Comparison of ENCODE assay signal across 8 cellular contexts in genomic region chr7:100799037-100799896, GRCh38. TPM values are rescaled to one million over a fixed set of nuclear protein-coding genes. Genes with fewer than 3 reads are reported as not detected.
DNase-seq lines count a peak whose midpoint lies in the region; ATAC-seq and TF ChIP-seq lines count a peak whose summit lies in the region.

No MANE protein-coding gene starts in this region.

- peak overlapping the region; percentile 34 for H3K4me3 Mint-ChIP-seq in endothelial cell (ENCODE audit: unreplicated experiment)
- no peak overlapping the region for H3K4me3 Mint-ChIP-seq in naive thymus-derived CD4-positive, alpha-beta T cell

- DNase-seq in activated CD4-positive, CD25-positive, alpha-beta regulatory T cell treated with anti-CD3 and anti-CD28 coated beads, Interleukin-2, amount 50 U/mL, for 72 hours, result peak; percentile 35
- peak; percentile 10 for DNase-seq in NCI-H2227 treated with DMSO at 0.1 percent for 48 hours (lab: John Stamatoyannopoulos, UW)
- peak; percentile 17 to 25 for DNase-seq in activated CD4-positive, alpha-beta T cell treated with anti-CD3 and anti-CD28 coated beads, Interleukin-2, amount 50 U/mL, for 24 hours (ENCODE audit: low read depth in 1 of 2, low spot score in 1 of 2)
- peak; percentile 67 for DNase-seq in endothelial cell (ENCODE audit: low spot score)
- DNase-seq in naive thymus-derived CD4-positive, alpha-beta T cell, result peak in 8 of 9 donors; percentile 6 to 45 (median 36)
- peak; percentile 31 for DNase-seq in stromal cell of bone marrow (ENCODE audit: low read depth)

- peak; percentile 69 for TF ChIP-seq CTCF in endothelial cell (IDR thresholded peaks at IDR 0.05; ENCODE audit: unreplicated experiment)

- no peak for ATAC-seq in activated CD4-positive, CD25-positive, alpha-beta regulatory T cell treated with anti-CD3 and anti-CD28 coated beads, Interleukin-2, amount 50 U/mL, for 24 hours
- peak; percentile 49 for ATAC-seq in naive thymus-derived CD4-positive, alpha-beta T cell
- ATAC-seq in HG03025 (IDR thresholded peaks at IDR 0.05; ENCODE audit: low FRiP score, unreplicated experiment), result no peak

- peaks cover 36% of the 10 kb centered on the region for H3K4me1 Mint-ChIP-seq in endothelial cell (ENCODE audit: unreplicated experiment)
- peaks cover 0 to 17% (median 5%) of the 10 kb centered on the region in 7 donors for H3K4me1 Mint-ChIP-seq in naive thymus-derived CD4-positive, alpha-beta T cell

- no peaks in the 10 kb centered on the region for H3K9me3 Mint-ChIP-seq in endothelial cell (ENCODE audit: unreplicated experiment)
- H3K9me3 Mint-ChIP-seq in naive thymus-derived CD4-positive, alpha-beta T cell, result peaks cover 0 to under 1% (median 0%) of the 10 kb centered on the region in 11 donors

- H3K4me3 ChIP-seq in naive thymus-derived CD4-positive, alpha-beta T cell (ENCODE audit: low read length), result no peak overlapping the region

- H3K27me3 Mint-ChIP-seq in endothelial cell (ENCODE audit: unreplicated experiment), result peaks cover 39% of the 10 kb centered on the region
- peaks cover 2 to 29% (median 8%) of the 10 kb centered on the region in 5 donors for H3K27me3 Mint-ChIP-seq in naive thymus-derived CD4-positive, alpha-beta T cell

- peaks cover 24% of the 10 kb centered on the region for H3K36me3 Mint-ChIP-seq in endothelial cell (ENCODE audit: low read depth, unreplicated experiment)
- H3K36me3 Mint-ChIP-seq in naive thymus-derived CD4-positive, alpha-beta T cell, result peaks cover 0 to 4% (median 0%) of the 10 kb centered on the region in 5 donors

- H3K27ac Mint-ChIP-seq in endothelial cell (ENCODE audit: unreplicated experiment), result no peak overlapping the region
- no peak overlapping the region for H3K27ac Mint-ChIP-seq in naive thymus-derived CD4-positive, alpha-beta T cell

- no peaks in the 10 kb centered on the region for H3K36me3 ChIP-seq in naive thymus-derived CD4-positive, alpha-beta T cell (ENCODE audit: control insufficient read depth in 2 of 3, insufficient read depth in 3 of 3, low read length in 3 of 3)

- POLR2A ChIA-PET in naive thymus-derived CD4-positive, alpha-beta T cell (lab: Charles Lee), result interaction anchor here (0.7 to 0.8 kb wide), 2 partner anchors 53 to 245 kb away, joined by 3 read pairs; no protein-coding TSS in a partner anchor

- intact Hi-C loops in naive thymus-derived CD4-positive, alpha-beta T cell (cut with micrococcal nuclease), result loop anchor here (1.0 kb wide), 2 partner anchors 53 to 260 kb away; partner anchors contain the start of gene SLC12A9 (in 2 of the 2)

- H3K4me1 ChIP-seq in naive thymus-derived CD4-positive, alpha-beta T cell (ENCODE audit: control insufficient read depth in 2 of 2, insufficient read depth in 2 of 2, low read length in 2 of 2), result no peaks in the 10 kb centered on the region

- H3K9me3 ChIP-seq in naive thymus-derived CD4-positive, alpha-beta T cell (ENCODE audit: control insufficient read depth in 2 of 3, low read length in 3 of 3), result no peaks in the 10 kb centered on the region

- CTCF ChIA-PET in naive thymus-derived CD4-positive, alpha-beta T cell (lab: Charles Lee), result interaction anchor here (0.6 to 6.5 kb wide), 3 partner anchors 48 to 55 kb away, joined by 3 to 44 read pairs (median 3); partner anchors contain the start of gene SLC12A9

- H3K27me3 ChIP-seq in naive thymus-derived CD4-positive, alpha-beta T cell (ENCODE audit: control insufficient read depth in 2 of 2, insufficient read depth in 2 of 2, low read length in 2 of 2), result no peaks in the 10 kb centered on the region

- H3K27ac ChIP-seq in naive thymus-derived CD4-positive, alpha-beta T cell (ENCODE audit: low read depth, low read length), result no peak overlapping the region

RNA-seq across cellular contexts. Expression of gene EPHB4, which starts 28.1 kb away (rescaled TPM):
- 288 TPM for total RNA-seq in endothelial cell (ENCODE audit: unreplicated experiment)
- 10 to 100 TPM in 1 of 5 experiments, 1 to 10 TPM in 4; 1.9 to 13.2 (median 7.9) TPM for total RNA-seq in naive thymus-derived CD4-positive, alpha-beta T cell
- polyA plus RNA-seq in naive thymus-derived CD4-positive, alpha-beta T cell, result under 1 TPM in 1 of 2 donors, not detected in 1; 0.23 TPM

RNA-seq across cellular contexts. Expression of gene SLC12A9, which starts 53.2 kb away (rescaled TPM):
- 60.5 TPM for total RNA-seq in endothelial cell (ENCODE audit: unreplicated experiment)
- total RNA-seq in naive thymus-derived CD4-positive, alpha-beta T cell, result 10 to 100 TPM; 50.4 to 78.6 (median 62.7) TPM
- 1 to 10 TPM; 5.0 to 7.8 TPM for polyA plus RNA-seq in naive thymus-derived CD4-positive, alpha-beta T cell

Comparison
In these comparisons a context has a peak if more than half of its experiments do, and no peak if none do; other contexts are left out.
1. DNase-seq: peak in every context shown above with its lines; median percentile 67 in endothelial cell; 36 in naive thymus-derived CD4-positive, alpha-beta T cell; 35 in activated CD4-positive, CD25-positive, alpha-beta regulatory T cell treated with anti-CD3 and anti-CD28 coated beads, Interleukin-2, amount 50 U/mL, for 72 hours; 31 in stromal cell of bone marrow; 21 in activated CD4-positive, alpha-beta T cell treated with anti-CD3 and anti-CD28 coated beads, Interleukin-2, amount 50 U/mL, for 24 hours; 10 in NCI-H2227 treated with DMSO at 0.1 percent for 48 hours.
2. RNA of gene EPHB4, which starts 28.1 kb away (total RNA-seq): 288 TPM in endothelial cell (single experiment); 1.9 to 13.2 TPM in naive thymus-derived CD4-positive, alpha-beta T cell; every median in the first group is over 10 times any median in the second.